In genomic region chr12:6822461-6823135, GRCh38 we compare ENCODE assay signal across 13 cellular contexts. TPM values are rescaled to one million over a fixed set of nuclear protein-coding genes. Genes with fewer than 3 reads are reported as not detected.
DNase-seq lines count a peak whose midpoint lies in the region; ATAC-seq and TF ChIP-seq lines count a peak whose summit lies in the region.
"Had no signal": no experiment of that assay in that cellular context is flagged by ENCODE, and none has a peak within 500 bp of the region (broad histone marks: within the 10 kb centered on the region; RNA-seq: fewer than 3 reads in every experiment).

No MANE protein-coding gene starts in this region.

- intact Hi-C loops in A673 (cut with micrococcal nuclease; ENCODE audit: unreplicated experiment) (no loop called here), dorsolateral prefrontal cortex (cut with DNase I) (no loop called here), adrenal gland (cut with DNase I) (loop anchor here (5.0 to 10.0 kb wide), 2 partner anchors 78 to 90 kb away; no protein-coding TSS in a partner anchor)

- no TSS peak for BruUV-seq in A673 (replicated peaks; lab: Mats Ljungman, UMichigan)

- H3K36me3 ChIP-seq in A673 (ENCODE audit: insufficient read depth, low read length, poor library complexity, severe bottlenecking) (no peaks in the 10 kb centered on the region), mucosa of stomach (ENCODE audit: control insufficient read depth, insufficient read depth, low read length) (no peaks in the 10 kb centered on the region), adrenal gland (replicated peaks in 1 of 2) (no peaks in the 10 kb centered on the region)
- H3K36me3 ChIP-seq: BLaER1, prostate gland had no signal

- no peak for TF ChIP-seq POLR2A in adrenal gland (IDR thresholded peaks at IDR 0.05)

- CTCF ChIA-PET in A673 (lab: Charles Lee), result interaction anchor here (1.9 kb wide), 1 partner anchor 70 kb away, joined by 6 read pairs; the partner anchor contains the start of gene MLF2

- H3K9ac ChIP-seq in mucosa of stomach (ENCODE audit: low read length), result peak overlapping the region; percentile 10
- H3K9ac ChIP-seq: BLaER1 had no signal

- no peak for ATAC-seq in GM21360 (IDR thresholded peaks at IDR 0.05; ENCODE audit: unreplicated experiment)

- 54 to 69% (median 61%) methylated on average over 7 of the region's 7 CpGs for WGBS in adrenal gland, 4 donors

- peak overlapping the region; percentile 69 for H3K27ac ChIP-seq in A673 (ENCODE audit: low read depth, low read length, poor library complexity, severe bottlenecking)
- peak overlapping the region in 56 of 59 donors; percentile 4 to 98 (median 87) for H3K27ac ChIP-seq in dorsolateral prefrontal cortex
- peak overlapping the region in 1 of 5 donors; percentile 60 for H3K27ac ChIP-seq in adrenal gland
- H3K27ac ChIP-seq: BLaER1 had no signal

- H3K4me3 ChIP-seq in A673 (ENCODE audit: low read depth, low read length, poor library complexity, severe bottlenecking), result peak overlapping the region; percentile 62
- H3K4me3 ChIP-seq in HFF-Myc (replicated peaks; ENCODE audit: low read depth, low read length), result peak overlapping the region; percentile 43
- peak overlapping the region; percentile 35 to 81 (median 66) for H3K4me3 ChIP-seq in dorsolateral prefrontal cortex
- no peak overlapping the region for H3K4me3 ChIP-seq in mucosa of stomach (ENCODE audit: low read length)
- no peak overlapping the region for H3K4me3 ChIP-seq in adrenal gland

- H3K27me3 ChIP-seq in A673 (replicated peaks; ENCODE audit: insufficient read depth, low read depth, low read length, poor library complexity) (no peaks in the 10 kb centered on the region), dorsolateral prefrontal cortex (peaks cover 0 to 6% (median 0%) of the 10 kb centered on the region in 45 donors), mucosa of stomach (ENCODE audit: control insufficient read depth, insufficient read depth, low read length) (peaks cover 81% of the 10 kb centered on the region), adrenal gland (peaks cover 4% of the 10 kb centered on the region)

- H3K4me1 ChIP-seq in A673 (ENCODE audit: insufficient read depth, low read length, poor library complexity, severe bottlenecking) (peaks cover 37% of the 10 kb centered on the region), mucosa of stomach (ENCODE audit: control insufficient read depth, insufficient read depth, low read length) (peaks cover 7% of the 10 kb centered on the region), adrenal gland (replicated peaks in 1 of 2) (peaks cover 6 to 15% of the 10 kb centered on the region in 2 donors)
- H3K4me1 ChIP-seq: prostate gland had no signal

- TF ChIP-seq CTCF in A673 (conservative IDR thresholded peaks at IDR 0.05; ENCODE audit: low read depth, low read length) (no peak), HFF-Myc (IDR thresholded peaks at IDR 0.05; ENCODE audit: low read depth, low read length, missing control alignments) (no peak), dorsolateral prefrontal cortex (IDR thresholded peaks at IDR 0.05 in 54 of 56, conservative IDR thresholded peaks at IDR 0.05 in 2 of 56; ENCODE audit: low read depth in 1 of 56, partially characterized antibody in 56 of 56) (no peak), adrenal gland (IDR thresholded peaks at IDR 0.05) (no peak)

- POLR2A ChIA-PET in A673 (lab: Charles Lee; ENCODE audit: low non-redundant PET), result interaction anchor here (0.6 kb wide), 2 partner anchors 69 to 105 kb away, joined by 3 to 4 read pairs; no protein-coding TSS in a partner anchor

- DNase-seq in A673 (ENCODE audit: low spot score) (no peak), HFF-Myc (ENCODE audit: extremely low read depth, low read depth) (no peak), dorsolateral prefrontal cortex (peak in 1 of 10 donors; percentile 42), cerebellum (ENCODE audit: low spot score) (no peak), NCI-H526 (lab: John Stamatoyannopoulos, UW) (no peak), adrenal gland (no peak)
- DNase-seq: activated CD8-positive, alpha-beta memory T cell treated with anti-CD3 and anti-CD28 coated beads for 24 hours; KBM-7 had no signal

- H3K9me3 ChIP-seq in A673 (ENCODE audit: low read depth, low read length, poor library complexity, severe bottlenecking) (no peaks in the 10 kb centered on the region), mucosa of stomach (ENCODE audit: control insufficient read depth, low read length) (no peaks in the 10 kb centered on the region), adrenal gland (replicated peaks in 1 of 3) (no peaks in the 10 kb centered on the region)
- H3K9me3 ChIP-seq: BLaER1, prostate gland had no signal

RNA-seq across cellular contexts. Expression of gene GPR162, which starts 1.0 kb away (rescaled TPM):
- 18.3 and 23.2 TPM in 2 replicates for total RNA-seq in A673 (2021)
- total RNA-seq in dorsolateral prefrontal cortex, result 100 to 1,000 TPM in 117 of 120 experiments, 10 to 100 TPM in 3; 49.5 to 245 (median 167) TPM
- 28.5 TPM for total RNA-seq in cerebellum
- total RNA-seq in adrenal gland, result 10 to 100 TPM in 1 of 8 donors, 1 to 10 TPM in 7; 1.1 to 11.9 (median 4.4) TPM
- 10 to 100 TPM in 2 of 3 donors, 1 to 10 TPM in 1; 5.3 to 42.6 (median 13.7) TPM for polyA plus RNA-seq in adrenal gland
- total RNA-seq: OCI-LY7 had no signal

RNA-seq across cellular contexts. Expression of gene P3H3, which starts 5.6 kb away (rescaled TPM):
- total RNA-seq in A673 (2021) (45.3 and 45.6 TPM in 2 replicates), dorsolateral prefrontal cortex (10 to 100 TPM; 14.2 to 61.4 (median 29.3) TPM), cerebellum (25.0 TPM), adrenal gland (10 to 100 TPM in 7 of 8 donors, 1 to 10 TPM in 1; 8.5 to 23.6 (median 15.8) TPM)
- polyA plus RNA-seq in adrenal gland, result 10 to 100 TPM in 2 of 3 donors, 1 to 10 TPM in 1; 3.7 to 58.1 (median 51.0) TPM

RNA-seq across cellular contexts. Expression of gene GNB3, which starts 18.1 kb away (rescaled TPM):
- total RNA-seq in A673 (2021) (20.7 and 21.8 TPM in 2 replicates), dorsolateral prefrontal cortex (10 to 100 TPM in 110 of 120 experiments, 1 to 10 TPM in 10; 6.0 to 46.0 (median 17.9) TPM), cerebellum (5.5 TPM), adrenal gland (1 to 10 TPM in 5 of 8 donors, under 1 TPM in 2, not detected in 1; 0.70 to 2.6 (median 1.7) TPM)
- polyA plus RNA-seq in adrenal gland, result 10 to 100 TPM in 2 of 3 donors, 1 to 10 TPM in 1; 1.0 to 22.4 (median 11.6) TPM

RNA-seq across cellular contexts. Expression of gene CDCA3, which starts 28.5 kb away (rescaled TPM):
- total RNA-seq in A673 (2021) (98.0 and 107 TPM in 2 replicates), dorsolateral prefrontal cortex (1 to 10 TPM in 109 of 120 experiments, under 1 TPM in 11; 0.58 to 4.1 (median 1.9) TPM), cerebellum (10.2 TPM), adrenal gland (1 to 10 TPM in 7 of 8 donors, not detected in 1; 2.6 to 4.3 (median 3.3) TPM)
- polyA plus RNA-seq in adrenal gland, result 1 to 10 TPM; 3.5 to 5.5 (median 5.3) TPM

RNA-seq across cellular contexts. Expression of gene USP5, which starts 29.4 kb away (rescaled TPM):
- total RNA-seq in A673 (2021), result 209 and 224 TPM in 2 replicates
- total RNA-seq in dorsolateral prefrontal cortex, result 100 to 1,000 TPM in 113 of 120 experiments, 10 to 100 TPM in 7; 77.3 to 191 (median 146) TPM
- total RNA-seq in cerebellum, result 45.4 TPM
- 100 to 1,000 TPM in 5 of 8 donors, 10 to 100 TPM in 3; 60.0 to 162 (median 119) TPM for total RNA-seq in adrenal gland
- polyA plus RNA-seq in adrenal gland, result 100 to 1,000 TPM in 1 of 3 donors, 10 to 100 TPM in 2; 30.6 to 109 (median 32.5) TPM

Comparison
In these comparisons a context has a peak if more than half of its experiments do, and no peak if none do; other contexts are left out.
1. H3K4me3 ChIP-seq: peak in A673 (single experiment), HFF-Myc (single experiment) and dorsolateral prefrontal cortex (59 of 59); none in mucosa of stomach (single experiment) and adrenal gland (0 of 4).
2. intact Hi-C loops: an anchor here in adrenal gland (5.0 to 10.0 kb wide); none called in A673 and dorsolateral prefrontal cortex.